Comparison of ENCODE assay signal across 1 cellular context in the genomic region with DNA sequence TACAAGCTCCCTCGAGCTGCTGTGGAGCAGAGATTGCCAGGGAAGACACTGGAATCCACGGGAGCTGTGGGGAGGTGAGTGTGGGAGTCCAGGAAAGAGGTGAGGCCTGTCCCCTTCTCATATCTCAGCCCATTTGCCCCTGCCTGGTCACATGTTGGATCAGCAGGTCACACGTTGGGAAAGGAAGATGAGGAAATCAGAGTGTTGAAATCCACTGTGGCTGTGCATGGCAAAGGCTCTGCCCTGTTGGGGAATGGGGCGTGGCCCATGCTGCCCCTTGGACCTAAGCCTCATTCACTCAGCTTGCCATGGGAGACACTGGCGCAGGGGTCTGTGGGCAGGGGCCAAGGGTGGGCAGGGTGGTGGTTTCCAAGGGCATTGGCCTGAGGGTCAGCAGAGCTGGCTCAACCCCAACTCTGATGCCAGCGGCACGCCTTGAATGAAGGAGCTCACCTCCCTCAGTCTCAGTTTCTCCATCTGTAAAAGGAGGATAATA.
TF ChIP-seq lines count a peak whose summit lies in the region.

No MANE protein-coding gene starts in this region.

TF ChIP-seq in HepG2, 621 proteins besides CTCF, POLR2A, EP300 and RAD21 (continued from another document and continues in another):
- peak; percentile 95 for TF ChIP-seq HNF4G (IDR thresholded peaks at IDR 0.05; ENCODE audit: borderline replicate concordance, low read depth, low read length)
- TF ChIP-seq HNF4G (CRISPR knock-in tag; IDR thresholded peaks at IDR 0.05; ENCODE audit: borderline replicate concordance, low read depth), result peak; percentile 96
- TF ChIP-seq NR2F6 (IDR thresholded peaks at IDR 0.05), result peak; percentile 77
- TF ChIP-seq NR2F6 (CRISPR knock-in tag; IDR thresholded peaks at IDR 0.05), result peak; percentile 96
- TF ChIP-seq ZNF839 (CRISPR knock-in tag; IDR thresholded peaks at IDR 0.05; ENCODE audit: borderline replicate concordance), result no peak
- no peak for TF ChIP-seq MAZ (IDR thresholded peaks at IDR 0.05; ENCODE audit: borderline replicate concordance, low read depth, low read length)
- peak; percentile 87 for TF ChIP-seq MAZ (CRISPR knock-in tag; IDR thresholded peaks at IDR 0.05; ENCODE audit: low read depth)
- TF ChIP-seq, protein P1, sequence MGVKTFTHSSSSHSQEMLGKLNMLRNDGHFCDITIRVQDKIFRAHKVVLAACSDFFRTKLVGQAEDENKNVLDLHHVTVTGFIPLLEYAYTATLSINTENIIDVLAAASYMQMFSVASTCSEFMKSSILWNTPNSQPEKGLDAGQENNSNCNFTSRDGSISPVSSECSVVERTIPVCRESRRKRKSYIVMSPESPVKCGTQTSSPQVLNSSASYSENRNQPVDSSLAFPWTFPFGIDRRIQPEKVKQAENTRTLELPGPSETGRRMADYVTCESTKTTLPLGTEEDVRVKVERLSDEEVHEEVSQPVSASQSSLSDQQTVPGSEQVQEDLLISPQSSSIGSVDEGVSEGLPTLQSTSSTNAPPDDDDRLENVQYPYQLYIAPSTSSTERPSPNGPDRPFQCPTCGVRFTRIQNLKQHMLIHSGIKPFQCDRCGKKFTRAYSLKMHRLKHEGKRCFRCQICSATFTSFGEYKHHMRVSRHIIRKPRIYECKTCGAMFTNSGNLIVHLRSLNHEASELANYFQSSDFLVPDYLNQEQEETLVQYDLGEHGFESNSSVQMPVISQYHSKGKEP (CRISPR knock-in tag; IDR thresholded peaks at IDR 0.05), result peak; percentile 73; the same call in 1 of the 2 replicates
- TF ChIP-seq, protein P2, sequence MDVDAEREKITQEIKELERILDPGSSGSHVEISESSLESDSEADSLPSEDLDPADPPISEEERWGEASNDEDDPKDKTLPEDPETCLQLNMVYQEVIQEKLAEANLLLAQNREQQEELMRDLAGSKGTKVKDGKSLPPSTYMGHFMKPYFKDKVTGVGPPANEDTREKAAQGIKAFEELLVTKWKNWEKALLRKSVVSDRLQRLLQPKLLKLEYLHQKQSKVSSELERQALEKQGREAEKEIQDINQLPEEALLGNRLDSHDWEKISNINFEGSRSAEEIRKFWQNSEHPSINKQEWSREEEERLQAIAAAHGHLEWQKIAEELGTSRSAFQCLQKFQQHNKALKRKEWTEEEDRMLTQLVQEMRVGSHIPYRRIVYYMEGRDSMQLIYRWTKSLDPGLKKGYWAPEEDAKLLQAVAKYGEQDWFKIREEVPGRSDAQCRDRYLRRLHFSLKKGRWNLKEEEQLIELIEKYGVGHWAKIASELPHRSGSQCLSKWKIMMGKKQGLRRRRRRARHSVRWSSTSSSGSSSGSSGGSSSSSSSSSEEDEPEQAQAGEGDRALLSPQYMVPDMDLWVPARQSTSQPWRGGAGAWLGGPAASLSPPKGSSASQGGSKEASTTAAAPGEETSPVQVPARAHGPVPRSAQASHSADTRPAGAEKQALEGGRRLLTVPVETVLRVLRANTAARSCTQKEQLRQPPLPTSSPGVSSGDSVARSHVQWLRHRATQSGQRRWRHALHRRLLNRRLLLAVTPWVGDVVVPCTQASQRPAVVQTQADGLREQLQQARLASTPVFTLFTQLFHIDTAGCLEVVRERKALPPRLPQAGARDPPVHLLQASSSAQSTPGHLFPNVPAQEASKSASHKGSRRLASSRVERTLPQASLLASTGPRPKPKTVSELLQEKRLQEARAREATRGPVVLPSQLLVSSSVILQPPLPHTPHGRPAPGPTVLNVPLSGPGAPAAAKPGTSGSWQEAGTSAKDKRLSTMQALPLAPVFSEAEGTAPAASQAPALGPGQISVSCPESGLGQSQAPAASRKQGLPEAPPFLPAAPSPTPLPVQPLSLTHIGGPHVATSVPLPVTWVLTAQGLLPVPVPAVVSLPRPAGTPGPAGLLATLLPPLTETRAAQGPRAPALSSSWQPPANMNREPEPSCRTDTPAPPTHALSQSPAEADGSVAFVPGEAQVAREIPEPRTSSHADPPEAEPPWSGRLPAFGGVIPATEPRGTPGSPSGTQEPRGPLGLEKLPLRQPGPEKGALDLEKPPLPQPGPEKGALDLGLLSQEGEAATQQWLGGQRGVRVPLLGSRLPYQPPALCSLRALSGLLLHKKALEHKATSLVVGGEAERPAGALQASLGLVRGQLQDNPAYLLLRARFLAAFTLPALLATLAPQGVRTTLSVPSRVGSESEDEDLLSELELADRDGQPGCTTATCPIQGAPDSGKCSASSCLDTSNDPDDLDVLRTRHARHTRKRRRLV (CRISPR knock-in tag; IDR thresholded peaks at IDR 0.05), result no peak
- peak; percentile 92 for TF ChIP-seq ZNF788 (CRISPR knock-in tag; IDR thresholded peaks at IDR 0.05; ENCODE audit: borderline replicate concordance)
- TF ChIP-seq ZNF703 (CRISPR knock-in tag; IDR thresholded peaks at IDR 0.05; ENCODE audit: borderline replicate concordance), result peak; percentile 76; the same call in 1 of the 2 replicates
- TF ChIP-seq, protein P3, sequence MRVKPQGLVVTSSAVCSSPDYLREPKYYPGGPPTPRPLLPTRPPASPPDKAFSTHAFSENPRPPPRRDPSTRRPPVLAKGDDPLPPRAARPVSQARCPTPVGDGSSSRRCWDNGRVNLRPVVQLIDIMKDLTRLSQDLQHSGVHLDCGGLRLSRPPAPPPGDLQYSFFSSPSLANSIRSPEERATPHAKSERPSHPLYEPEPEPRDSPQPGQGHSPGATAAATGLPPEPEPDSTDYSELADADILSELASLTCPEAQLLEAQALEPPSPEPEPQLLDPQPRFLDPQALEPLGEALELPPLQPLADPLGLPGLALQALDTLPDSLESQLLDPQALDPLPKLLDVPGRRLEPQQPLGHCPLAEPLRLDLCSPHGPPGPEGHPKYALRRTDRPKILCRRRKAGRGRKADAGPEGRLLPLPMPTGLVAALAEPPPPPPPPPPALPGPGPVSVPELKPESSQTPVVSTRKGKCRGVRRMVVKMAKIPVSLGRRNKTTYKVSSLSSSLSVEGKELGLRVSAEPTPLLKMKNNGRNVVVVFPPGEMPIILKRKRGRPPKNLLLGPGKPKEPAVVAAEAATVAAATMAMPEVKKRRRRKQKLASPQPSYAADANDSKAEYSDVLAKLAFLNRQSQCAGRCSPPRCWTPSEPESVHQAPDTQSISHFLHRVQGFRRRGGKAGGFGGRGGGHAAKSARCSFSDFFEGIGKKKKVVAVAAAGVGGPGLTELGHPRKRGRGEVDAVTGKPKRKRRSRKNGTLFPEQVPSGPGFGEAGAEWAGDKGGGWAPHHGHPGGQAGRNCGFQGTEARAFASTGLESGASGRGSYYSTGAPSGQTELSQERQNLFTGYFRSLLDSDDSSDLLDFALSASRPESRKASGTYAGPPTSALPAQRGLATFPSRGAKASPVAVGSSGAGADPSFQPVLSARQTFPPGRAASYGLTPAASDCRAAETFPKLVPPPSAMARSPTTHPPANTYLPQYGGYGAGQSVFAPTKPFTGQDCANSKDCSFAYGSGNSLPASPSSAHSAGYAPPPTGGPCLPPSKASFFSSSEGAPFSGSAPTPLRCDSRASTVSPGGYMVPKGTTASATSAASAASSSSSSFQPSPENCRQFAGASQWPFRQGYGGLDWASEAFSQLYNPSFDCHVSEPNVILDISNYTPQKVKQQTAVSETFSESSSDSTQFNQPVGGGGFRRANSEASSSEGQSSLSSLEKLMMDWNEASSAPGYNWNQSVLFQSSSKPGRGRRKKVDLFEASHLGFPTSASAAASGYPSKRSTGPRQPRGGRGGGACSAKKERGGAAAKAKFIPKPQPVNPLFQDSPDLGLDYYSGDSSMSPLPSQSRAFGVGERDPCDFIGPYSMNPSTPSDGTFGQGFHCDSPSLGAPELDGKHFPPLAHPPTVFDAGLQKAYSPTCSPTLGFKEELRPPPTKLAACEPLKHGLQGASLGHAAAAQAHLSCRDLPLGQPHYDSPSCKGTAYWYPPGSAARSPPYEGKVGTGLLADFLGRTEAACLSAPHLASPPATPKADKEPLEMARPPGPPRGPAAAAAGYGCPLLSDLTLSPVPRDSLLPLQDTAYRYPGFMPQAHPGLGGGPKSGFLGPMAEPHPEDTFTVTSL (CRISPR knock-in tag; IDR thresholded peaks at IDR 0.05; ENCODE audit: borderline replicate concordance), result peak; percentile 63; the same call in 1 of the 2 replicates
- TF ChIP-seq MAF1 (CRISPR knock-in tag; IDR thresholded peaks at IDR 0.05; ENCODE audit: borderline replicate concordance), result peak; percentile 52; the same call in 1 of the 2 replicates
- TF ChIP-seq, protein P4, sequence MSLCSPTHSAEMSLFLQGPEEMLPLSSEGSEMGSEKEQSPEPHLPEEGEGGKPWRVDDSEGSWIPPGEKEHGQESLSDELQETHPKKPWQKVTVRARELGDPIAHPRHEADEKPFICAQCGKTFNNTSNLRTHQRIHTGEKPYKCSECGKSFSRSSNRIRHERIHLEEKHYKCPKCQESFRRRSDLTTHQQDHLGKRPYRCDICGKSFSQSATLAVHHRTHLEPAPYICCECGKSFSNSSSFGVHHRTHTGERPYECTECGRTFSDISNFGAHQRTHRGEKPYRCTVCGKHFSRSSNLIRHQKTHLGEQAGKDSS (CRISPR knock-in tag; IDR thresholded peaks at IDR 0.05; ENCODE audit: borderline replicate concordance, low read depth), result peak; percentile 92; the same call in 1 of the 2 replicates
- TF ChIP-seq, protein P5, sequence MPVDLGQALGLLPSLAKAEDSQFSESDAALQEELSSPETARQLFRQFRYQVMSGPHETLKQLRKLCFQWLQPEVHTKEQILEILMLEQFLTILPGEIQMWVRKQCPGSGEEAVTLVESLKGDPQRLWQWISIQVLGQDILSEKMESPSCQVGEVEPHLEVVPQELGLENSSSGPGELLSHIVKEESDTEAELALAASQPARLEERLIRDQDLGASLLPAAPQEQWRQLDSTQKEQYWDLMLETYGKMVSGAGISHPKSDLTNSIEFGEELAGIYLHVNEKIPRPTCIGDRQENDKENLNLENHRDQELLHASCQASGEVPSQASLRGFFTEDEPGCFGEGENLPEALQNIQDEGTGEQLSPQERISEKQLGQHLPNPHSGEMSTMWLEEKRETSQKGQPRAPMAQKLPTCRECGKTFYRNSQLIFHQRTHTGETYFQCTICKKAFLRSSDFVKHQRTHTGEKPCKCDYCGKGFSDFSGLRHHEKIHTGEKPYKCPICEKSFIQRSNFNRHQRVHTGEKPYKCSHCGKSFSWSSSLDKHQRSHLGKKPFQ (CRISPR knock-in tag; IDR thresholded peaks at IDR 0.05; ENCODE audit: insufficient replicate concordance), result no peak
- TF ChIP-seq TGIF2 (CRISPR knock-in tag; IDR thresholded peaks at IDR 0.05), result peak; percentile 95
- TF ChIP-seq NFKB2 (CRISPR knock-in tag; IDR thresholded peaks at IDR 0.05; ENCODE audit: borderline replicate concordance), result peak; percentile 68; the same call in 1 of the 2 replicates
- TF ChIP-seq PHF8 (CRISPR knock-in tag; IDR thresholded peaks at IDR 0.05), result peak; percentile 26; the same call in 1 of the 2 replicates
- peak; percentile 96 for TF ChIP-seq NFKBIZ (CRISPR knock-in tag; IDR thresholded peaks at IDR 0.05)
- peak; percentile 100 for TF ChIP-seq CBX5 (CRISPR knock-in tag; IDR thresholded peaks at IDR 0.05; ENCODE audit: borderline replicate concordance)
- TF ChIP-seq, protein P6, sequence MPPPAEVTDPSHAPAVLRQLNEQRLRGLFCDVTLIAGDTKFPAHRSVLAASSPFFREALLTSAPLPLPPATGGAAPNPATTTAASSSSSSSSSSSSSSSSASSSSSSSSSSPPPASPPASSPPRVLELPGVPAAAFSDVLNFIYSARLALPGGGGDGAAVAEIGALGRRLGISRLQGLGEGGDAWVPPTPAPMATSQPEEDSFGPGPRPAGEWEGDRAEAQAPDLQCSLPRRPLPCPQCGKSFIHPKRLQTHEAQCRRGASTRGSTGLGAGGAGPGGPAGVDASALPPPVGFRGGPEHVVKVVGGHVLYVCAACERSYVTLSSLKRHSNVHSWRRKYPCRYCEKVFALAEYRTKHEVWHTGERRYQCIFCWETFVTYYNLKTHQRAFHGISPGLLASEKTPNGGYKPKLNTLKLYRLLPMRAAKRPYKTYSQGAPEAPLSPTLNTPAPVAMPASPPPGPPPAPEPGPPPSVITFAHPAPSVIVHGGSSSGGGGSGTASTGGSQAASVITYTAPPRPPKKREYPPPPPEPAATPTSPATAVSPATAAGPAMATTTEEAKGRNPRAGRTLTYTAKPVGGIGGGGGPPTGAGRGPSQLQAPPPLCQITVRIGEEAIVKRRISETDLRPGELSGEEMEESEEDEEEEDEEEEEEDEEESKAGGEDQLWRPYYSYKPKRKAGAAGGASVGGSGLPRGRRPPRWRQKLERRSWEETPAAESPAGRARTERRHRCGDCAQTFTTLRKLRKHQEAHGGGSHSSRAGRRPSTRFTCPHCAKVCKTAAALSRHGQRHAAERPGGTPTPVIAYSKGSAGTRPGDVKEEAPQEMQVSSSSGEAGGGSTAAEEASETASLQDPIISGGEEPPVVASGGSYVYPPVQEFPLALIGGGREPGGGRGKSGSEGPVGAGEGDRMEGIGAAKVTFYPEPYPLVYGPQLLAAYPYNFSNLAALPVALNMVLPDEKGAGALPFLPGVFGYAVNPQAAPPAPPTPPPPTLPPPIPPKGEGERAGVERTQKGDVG (CRISPR knock-in tag; IDR thresholded peaks at IDR 0.05; ENCODE audit: borderline replicate concordance), result peak; percentile 64; the same call in 1 of the 2 replicates
- TF ChIP-seq ZNF652 (CRISPR knock-in tag; IDR thresholded peaks at IDR 0.05; ENCODE audit: borderline replicate concordance, low read depth), result peak; percentile 35; the same call in 1 of the 2 replicates
- peak; percentile 87; the same call in 1 of the 2 replicates for TF ChIP-seq KDM5B (CRISPR knock-in tag; IDR thresholded peaks at IDR 0.05; ENCODE audit: borderline replicate concordance)
- TF ChIP-seq HOXA9 (CRISPR knock-in tag; IDR thresholded peaks at IDR 0.05; ENCODE audit: borderline replicate concordance), result peak; percentile 65; the same call in 1 of the 2 replicates
- TF ChIP-seq ZFP1 (CRISPR knock-in tag; IDR thresholded peaks at IDR 0.05), result peak; percentile 92; the same call in 1 of the 2 replicates
- peak; percentile 69 for TF ChIP-seq SKI (IDR thresholded peaks at IDR 0.05; ENCODE audit: partially characterized antibody)
- TF ChIP-seq ZFY (CRISPR knock-in tag; IDR thresholded peaks at IDR 0.05), result peak; percentile 81
- TF ChIP-seq NCOR1 (IDR thresholded peaks at IDR 0.05; ENCODE audit: borderline replicate concordance, low read length), result peak; percentile 92
- TF ChIP-seq, protein P7, sequence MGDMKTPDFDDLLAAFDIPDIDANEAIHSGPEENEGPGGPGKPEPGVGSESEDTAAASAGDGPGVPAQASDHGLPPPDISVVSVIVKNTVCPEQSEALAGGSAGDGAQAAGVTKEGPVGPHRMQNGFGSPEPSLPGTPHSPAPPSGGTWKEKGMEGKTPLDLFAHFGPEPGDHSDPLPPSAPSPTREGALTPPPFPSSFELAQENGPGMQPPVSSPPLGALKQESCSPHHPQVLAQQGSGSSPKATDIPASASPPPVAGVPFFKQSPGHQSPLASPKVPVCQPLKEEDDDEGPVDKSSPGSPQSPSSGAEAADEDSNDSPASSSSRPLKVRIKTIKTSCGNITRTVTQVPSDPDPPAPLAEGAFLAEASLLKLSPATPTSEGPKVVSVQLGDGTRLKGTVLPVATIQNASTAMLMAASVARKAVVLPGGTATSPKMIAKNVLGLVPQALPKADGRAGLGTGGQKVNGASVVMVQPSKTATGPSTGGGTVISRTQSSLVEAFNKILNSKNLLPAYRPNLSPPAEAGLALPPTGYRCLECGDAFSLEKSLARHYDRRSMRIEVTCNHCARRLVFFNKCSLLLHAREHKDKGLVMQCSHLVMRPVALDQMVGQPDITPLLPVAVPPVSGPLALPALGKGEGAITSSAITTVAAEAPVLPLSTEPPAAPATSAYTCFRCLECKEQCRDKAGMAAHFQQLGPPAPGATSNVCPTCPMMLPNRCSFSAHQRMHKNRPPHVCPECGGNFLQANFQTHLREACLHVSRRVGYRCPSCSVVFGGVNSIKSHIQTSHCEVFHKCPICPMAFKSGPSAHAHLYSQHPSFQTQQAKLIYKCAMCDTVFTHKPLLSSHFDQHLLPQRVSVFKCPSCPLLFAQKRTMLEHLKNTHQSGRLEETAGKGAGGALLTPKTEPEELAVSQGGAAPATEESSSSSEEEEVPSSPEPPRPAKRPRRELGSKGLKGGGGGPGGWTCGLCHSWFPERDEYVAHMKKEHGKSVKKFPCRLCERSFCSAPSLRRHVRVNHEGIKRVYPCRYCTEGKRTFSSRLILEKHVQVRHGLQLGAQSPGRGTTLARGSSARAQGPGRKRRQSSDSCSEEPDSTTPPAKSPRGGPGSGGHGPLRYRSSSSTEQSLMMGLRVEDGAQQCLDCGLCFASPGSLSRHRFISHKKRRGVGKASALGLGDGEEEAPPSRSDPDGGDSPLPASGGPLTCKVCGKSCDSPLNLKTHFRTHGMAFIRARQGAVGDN (CRISPR knock-in tag; IDR thresholded peaks at IDR 0.05), result peak; percentile 97
